In the genomic region with DNA sequence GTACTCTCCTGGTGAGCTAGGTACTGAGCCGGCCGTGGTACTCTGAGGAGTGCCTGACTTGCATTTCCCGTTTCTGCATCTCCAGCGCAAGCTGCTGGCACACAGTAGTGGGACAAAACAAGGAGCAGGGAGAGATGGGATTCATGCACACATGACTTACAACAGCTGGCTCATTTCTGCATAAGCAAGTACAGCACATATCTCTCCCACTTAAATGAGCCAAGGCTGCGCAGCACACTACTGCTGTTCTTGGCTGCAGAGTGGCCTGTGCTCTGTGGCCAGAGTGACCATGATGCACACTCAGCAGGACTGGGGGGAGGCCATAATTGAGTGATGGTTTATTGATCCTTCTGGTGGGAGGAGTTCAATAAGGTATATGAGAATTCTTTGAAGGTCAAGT, we compare ENCODE assay signal across 15 cellular contexts.
"Had no signal": no experiment of that assay in that cellular context is flagged by ENCODE, and none has a peak within 500 bp of the region (broad histone marks: within the 10 kb centered on the region; RNA-seq: fewer than 3 reads in every experiment).

No MANE protein-coding gene starts in this region.

- DNase-seq: activated CD4-positive, alpha-beta T cell treated with anti-CD3 and anti-CD28 coated beads for 1 hour; activated CD4-positive, alpha-beta T cell treated with anti-CD3 and anti-CD28 coated beads, Interleukin-2, amount 50 U/mL, for 4 hours; activated effector memory CD4-positive, alpha-beta T cell treated with anti-CD3 and anti-CD28 coated beads, Interleukin-2, amount 50 U/mL, for 16 hours; activated naive CD4-positive, alpha-beta T cell treated with anti-CD3 and anti-CD28 coated beads, Interleukin-2, amount 50 U/mL, for 16 hours; activated T-cell treated with anti-CD3 and anti-CD28 coated beads, Interleukin-2, amount 50 U/mL, for 72 hours; effector CD4-positive, alpha-beta T cell; foreskin fibroblast; occipital lobe; stimulated activated naive CD8-positive, alpha-beta T cell treated with anti-CD3 and anti-CD28 coated beads, Interleukin-15, amount 100 ng/mL, for 72 hours; WERI-Rb-1 had no signal

- H3K4me1 ChIP-seq: ascending aorta had no signal

- H3K36me3 ChIP-seq: ascending aorta, WERI-Rb-1 had no signal

- H3K4me3 ChIP-seq: ascending aorta, skin epidermis had no signal

- H3K27ac Mint-ChIP-seq: activated T-cell treated with anti-CD3 and anti-CD28 coated beads, Interleukin-2, amount 50 U/mL, for 72 hours; mesothelial cell of epicardium; progenitor cell of endocrine pancreas; T-helper 1 cell treated with Interleukin-12 subunit alpha and Interleukin-12 subunit beta and Interleukin-4 antibody, amounts not matched to agents 30 μg/mL and 1 μg/mL, for 36 hours had no signal

- H3K4me3 Mint-ChIP-seq: activated T-cell treated with anti-CD3 and anti-CD28 coated beads, Interleukin-2, amount 50 U/mL, for 72 hours; mesothelial cell of epicardium; stimulated activated naive CD8-positive, alpha-beta T cell treated with anti-CD3 and anti-CD28 coated beads, Interleukin-15, amount 100 ng/mL, for 72 hours; T-helper 1 cell treated with Interleukin-12 subunit alpha and Interleukin-12 subunit beta and Interleukin-4 antibody, amounts not matched to agents 30 μg/mL and 1 μg/mL, for 36 hours had no signal

- H3K4me1 Mint-ChIP-seq: stimulated activated naive CD8-positive, alpha-beta T cell treated with anti-CD3 and anti-CD28 coated beads, Interleukin-15, amount 100 ng/mL, for 72 hours had no signal

- H3K9me3 Mint-ChIP-seq: stimulated activated naive CD8-positive, alpha-beta T cell treated with anti-CD3 and anti-CD28 coated beads, Interleukin-15, amount 100 ng/mL, for 72 hours; T-helper 1 cell treated with Interleukin-12 subunit alpha and Interleukin-12 subunit beta and Interleukin-4 antibody, amounts not matched to agents 30 μg/mL and 1 μg/mL, for 36 hours had no signal

- ATAC-seq: activated T-cell treated with anti-CD3 and anti-CD28 coated beads, Interleukin-2, amount 50 U/mL, for 72 hours; stimulated activated naive CD8-positive, alpha-beta T cell treated with anti-CD3 and anti-CD28 coated beads, Interleukin-15, amount 100 ng/mL, for 72 hours had no signal

- H3K27me3 ChIP-seq: ascending aorta had no signal

- H3K27ac ChIP-seq: ascending aorta, skin epidermis, WERI-Rb-1 had no signal
